Comparison of ENCODE assay signal across 8 cellular contexts in the genomic region with DNA sequence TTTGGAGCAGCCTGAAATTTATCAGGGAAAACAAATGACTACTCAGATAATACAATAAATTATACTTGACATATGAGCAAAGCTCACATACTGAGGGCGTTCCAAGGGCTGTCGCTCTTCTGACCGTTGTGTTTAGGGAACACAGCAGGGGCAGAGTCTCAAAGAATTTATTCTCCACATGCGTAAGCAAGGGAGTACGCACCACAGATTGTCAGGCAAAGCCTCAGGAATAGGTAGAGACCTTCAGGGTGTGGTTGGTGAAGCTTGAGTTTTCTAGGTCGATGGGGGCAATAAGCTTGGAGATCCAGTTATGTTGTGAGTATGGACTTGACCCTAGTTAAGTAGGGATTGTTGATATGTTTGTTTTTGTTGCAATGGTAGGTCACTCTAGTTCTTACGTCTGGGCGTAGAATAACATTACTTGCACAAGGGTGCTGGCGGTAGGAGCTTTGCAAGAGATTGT. TPM values are rescaled to one million over a fixed set of nuclear protein-coding genes. Genes with fewer than 3 reads are reported as not detected.
DNase-seq lines count a peak whose midpoint lies in the region; ATAC-seq lines count a peak whose summit lies in the region.

No MANE protein-coding gene starts in this region.

- DNase-seq in NCI-H748 (lab: John Stamatoyannopoulos, UW; ENCODE audit: unreplicated experiment) (peak; percentile 53), NCI-H748 treated with DMSO at 0.1 percent for 48 hours (lab: John Stamatoyannopoulos, UW) (no peak), RKO (ENCODE audit: low spot score) (peak; percentile 79), myocyte (ENCODE audit: low read depth) (peak; percentile 48), NCI-H2081 treated with DMSO at 0.1 percent for 48 hours (lab: John Stamatoyannopoulos, UW) (no peak), NCI-H128 (lab: John Stamatoyannopoulos, UW; ENCODE audit: unreplicated experiment) (no peak)
- no peak for DNase-seq in effector memory CD8-positive, alpha-beta T cell

- H3K36me3 Mint-ChIP-seq in effector memory CD8-positive, alpha-beta T cell (ENCODE audit: insufficient read depth): peaks cover 9% of the 10 kb centered on the region

- H3K4me3 Mint-ChIP-seq in effector memory CD8-positive, alpha-beta T cell: peak overlapping the region; percentile 90 to 94

- H3K4me1 Mint-ChIP-seq in effector memory CD8-positive, alpha-beta T cell (ENCODE audit: low read depth in 2 of 2): peaks cover 33 to 42% of the 10 kb centered on the region in 2 donors

- no peaks in the 10 kb centered on the region for H3K9me3 Mint-ChIP-seq in effector memory CD8-positive, alpha-beta T cell

- H3K27me3 Mint-ChIP-seq in effector memory CD8-positive, alpha-beta T cell: no peaks in the 10 kb centered on the region

- ATAC-seq in effector memory CD8-positive, alpha-beta T cell (replicated peaks): no peak
- ATAC-seq in GM21528 (IDR thresholded peaks at IDR 0.05; ENCODE audit: low FRiP score, unreplicated experiment): no peak

- peak overlapping the region; percentile 67 to 92 for H3K27ac Mint-ChIP-seq in effector memory CD8-positive, alpha-beta T cell

RNA-seq across cellular contexts. Expression of gene ACAT1, which starts 0.8 kb away (rescaled TPM):
- 200 and 231 TPM in 2 replicates for total RNA-seq in myocyte
- polyA plus RNA-seq in myocyte (2012): 39.1 TPM

Comparison
In these comparisons a context has a peak if more than half of its experiments do, and no peak if none do; other contexts are left out.
1. DNase-seq: peak in NCI-H748 (single experiment), RKO (single experiment) and myocyte (single experiment); none in NCI-H748 treated with DMSO at 0.1 percent for 48 hours (single experiment), effector memory CD8-positive, alpha-beta T cell (0 of 3), NCI-H2081 treated with DMSO at 0.1 percent for 48 hours (single experiment) and NCI-H128 (single experiment).